ENCODE assay signal across 1 cellular context in the genomic region with DNA sequence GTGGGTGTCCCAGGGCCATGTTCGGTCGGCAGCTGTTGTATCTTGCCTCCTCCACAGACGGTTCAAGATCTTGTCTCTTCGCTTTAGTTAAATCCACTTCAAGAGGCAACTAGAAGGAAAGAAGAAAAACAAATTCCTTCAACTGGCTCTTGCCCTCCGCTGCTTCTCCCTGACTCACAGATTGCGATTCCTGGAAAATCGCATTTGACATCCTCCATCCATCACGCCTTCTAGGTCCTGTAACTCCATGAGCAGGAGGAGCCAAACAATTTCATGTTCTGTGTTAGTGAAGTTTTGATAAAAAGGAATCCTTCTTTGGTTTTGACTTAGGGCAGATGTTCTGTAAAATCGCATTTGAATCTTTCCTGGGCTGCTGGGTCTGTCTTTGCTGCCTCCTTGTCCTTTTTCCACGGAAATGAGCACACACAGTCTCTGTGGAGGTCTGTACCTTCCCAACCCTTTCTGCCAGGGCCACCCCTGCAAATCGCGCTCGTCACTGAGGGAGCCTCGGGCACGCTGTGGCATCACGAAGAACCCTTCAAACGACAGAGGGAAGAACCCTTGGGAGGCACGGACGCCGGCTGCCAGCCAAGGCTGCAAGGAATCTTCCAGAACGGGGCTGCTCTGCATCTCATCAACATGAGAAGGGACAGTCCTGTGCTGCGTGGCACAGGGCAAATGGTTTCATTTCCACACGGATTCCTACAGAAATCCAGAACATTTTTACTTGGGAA.
TF ChIP-seq lines count a peak whose summit lies in the region.

No MANE protein-coding gene starts in this region.

TF ChIP-seq in H1, 55 proteins besides CTCF, POLR2A, EP300 and RAD21:
- no peak for TF ChIP-seq SAP30 (IDR thresholded peaks at IDR 0.05; ENCODE audit: insufficient read depth, insufficient replicate concordance, low read length)
- TF ChIP-seq CEBPB (IDR thresholded peaks at IDR 0.05; ENCODE audit: low read depth, low read length): no peak
- TF ChIP-seq SIX5 (IDR thresholded peaks at IDR 0.05; ENCODE audit: low read depth, low read length): no peak
- TF ChIP-seq FOSL1 (IDR thresholded peaks at IDR 0.05; ENCODE audit: insufficient read depth, low read depth, low read length): no peak
- no peak for TF ChIP-seq SRF (IDR thresholded peaks at IDR 0.05; ENCODE audit: low read depth, low read length)
- TF ChIP-seq CBX5 (IDR thresholded peaks at IDR 0.05; ENCODE audit: low read depth, low read length): no peak
- TF ChIP-seq EGR1 (IDR thresholded peaks at IDR 0.05; ENCODE audit: borderline replicate concordance, low read depth, low read length): no peak
- TF ChIP-seq, protein P1, sequence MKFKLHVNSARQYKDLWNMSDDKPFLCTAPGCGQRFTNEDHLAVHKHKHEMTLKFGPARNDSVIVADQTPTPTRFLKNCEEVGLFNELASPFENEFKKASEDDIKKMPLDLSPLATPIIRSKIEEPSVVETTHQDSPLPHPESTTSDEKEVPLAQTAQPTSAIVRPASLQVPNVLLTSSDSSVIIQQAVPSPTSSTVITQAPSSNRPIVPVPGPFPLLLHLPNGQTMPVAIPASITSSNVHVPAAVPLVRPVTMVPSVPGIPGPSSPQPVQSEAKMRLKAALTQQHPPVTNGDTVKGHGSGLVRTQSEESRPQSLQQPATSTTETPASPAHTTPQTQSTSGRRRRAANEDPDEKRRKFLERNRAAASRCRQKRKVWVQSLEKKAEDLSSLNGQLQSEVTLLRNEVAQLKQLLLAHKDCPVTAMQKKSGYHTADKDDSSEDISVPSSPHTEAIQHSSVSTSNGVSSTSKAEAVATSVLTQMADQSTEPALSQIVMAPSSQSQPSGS (IDR thresholded peaks at IDR 0.05; ENCODE audit: low read length): no peak
- no peak for TF ChIP-seq TCF12 (IDR thresholded peaks at IDR 0.05; ENCODE audit: low read depth, low read length)
- TF ChIP-seq YY1 (IDR thresholded peaks at IDR 0.05; ENCODE audit: low read depth, low read length): no peak
- TF ChIP-seq EZH2 (IDR thresholded peaks at IDR 0.05; ENCODE audit: low read depth, low read length, severe bottlenecking): no peak
- TF ChIP-seq ASH2L (IDR thresholded peaks at IDR 0.05; ENCODE audit: low read length): no peak
- no peak for TF ChIP-seq HDAC6 (IDR thresholded peaks at IDR 0.05; ENCODE audit: low read depth, low read length)
- TF ChIP-seq POU5F1 (IDR thresholded peaks at IDR 0.05; ENCODE audit: low read depth, low read length): no peak
- TF ChIP-seq CTBP2 (IDR thresholded peaks at IDR 0.05; ENCODE audit: borderline replicate concordance, insufficient read depth, insufficient read length, low read length): no peak
- TF ChIP-seq, protein P2, sequence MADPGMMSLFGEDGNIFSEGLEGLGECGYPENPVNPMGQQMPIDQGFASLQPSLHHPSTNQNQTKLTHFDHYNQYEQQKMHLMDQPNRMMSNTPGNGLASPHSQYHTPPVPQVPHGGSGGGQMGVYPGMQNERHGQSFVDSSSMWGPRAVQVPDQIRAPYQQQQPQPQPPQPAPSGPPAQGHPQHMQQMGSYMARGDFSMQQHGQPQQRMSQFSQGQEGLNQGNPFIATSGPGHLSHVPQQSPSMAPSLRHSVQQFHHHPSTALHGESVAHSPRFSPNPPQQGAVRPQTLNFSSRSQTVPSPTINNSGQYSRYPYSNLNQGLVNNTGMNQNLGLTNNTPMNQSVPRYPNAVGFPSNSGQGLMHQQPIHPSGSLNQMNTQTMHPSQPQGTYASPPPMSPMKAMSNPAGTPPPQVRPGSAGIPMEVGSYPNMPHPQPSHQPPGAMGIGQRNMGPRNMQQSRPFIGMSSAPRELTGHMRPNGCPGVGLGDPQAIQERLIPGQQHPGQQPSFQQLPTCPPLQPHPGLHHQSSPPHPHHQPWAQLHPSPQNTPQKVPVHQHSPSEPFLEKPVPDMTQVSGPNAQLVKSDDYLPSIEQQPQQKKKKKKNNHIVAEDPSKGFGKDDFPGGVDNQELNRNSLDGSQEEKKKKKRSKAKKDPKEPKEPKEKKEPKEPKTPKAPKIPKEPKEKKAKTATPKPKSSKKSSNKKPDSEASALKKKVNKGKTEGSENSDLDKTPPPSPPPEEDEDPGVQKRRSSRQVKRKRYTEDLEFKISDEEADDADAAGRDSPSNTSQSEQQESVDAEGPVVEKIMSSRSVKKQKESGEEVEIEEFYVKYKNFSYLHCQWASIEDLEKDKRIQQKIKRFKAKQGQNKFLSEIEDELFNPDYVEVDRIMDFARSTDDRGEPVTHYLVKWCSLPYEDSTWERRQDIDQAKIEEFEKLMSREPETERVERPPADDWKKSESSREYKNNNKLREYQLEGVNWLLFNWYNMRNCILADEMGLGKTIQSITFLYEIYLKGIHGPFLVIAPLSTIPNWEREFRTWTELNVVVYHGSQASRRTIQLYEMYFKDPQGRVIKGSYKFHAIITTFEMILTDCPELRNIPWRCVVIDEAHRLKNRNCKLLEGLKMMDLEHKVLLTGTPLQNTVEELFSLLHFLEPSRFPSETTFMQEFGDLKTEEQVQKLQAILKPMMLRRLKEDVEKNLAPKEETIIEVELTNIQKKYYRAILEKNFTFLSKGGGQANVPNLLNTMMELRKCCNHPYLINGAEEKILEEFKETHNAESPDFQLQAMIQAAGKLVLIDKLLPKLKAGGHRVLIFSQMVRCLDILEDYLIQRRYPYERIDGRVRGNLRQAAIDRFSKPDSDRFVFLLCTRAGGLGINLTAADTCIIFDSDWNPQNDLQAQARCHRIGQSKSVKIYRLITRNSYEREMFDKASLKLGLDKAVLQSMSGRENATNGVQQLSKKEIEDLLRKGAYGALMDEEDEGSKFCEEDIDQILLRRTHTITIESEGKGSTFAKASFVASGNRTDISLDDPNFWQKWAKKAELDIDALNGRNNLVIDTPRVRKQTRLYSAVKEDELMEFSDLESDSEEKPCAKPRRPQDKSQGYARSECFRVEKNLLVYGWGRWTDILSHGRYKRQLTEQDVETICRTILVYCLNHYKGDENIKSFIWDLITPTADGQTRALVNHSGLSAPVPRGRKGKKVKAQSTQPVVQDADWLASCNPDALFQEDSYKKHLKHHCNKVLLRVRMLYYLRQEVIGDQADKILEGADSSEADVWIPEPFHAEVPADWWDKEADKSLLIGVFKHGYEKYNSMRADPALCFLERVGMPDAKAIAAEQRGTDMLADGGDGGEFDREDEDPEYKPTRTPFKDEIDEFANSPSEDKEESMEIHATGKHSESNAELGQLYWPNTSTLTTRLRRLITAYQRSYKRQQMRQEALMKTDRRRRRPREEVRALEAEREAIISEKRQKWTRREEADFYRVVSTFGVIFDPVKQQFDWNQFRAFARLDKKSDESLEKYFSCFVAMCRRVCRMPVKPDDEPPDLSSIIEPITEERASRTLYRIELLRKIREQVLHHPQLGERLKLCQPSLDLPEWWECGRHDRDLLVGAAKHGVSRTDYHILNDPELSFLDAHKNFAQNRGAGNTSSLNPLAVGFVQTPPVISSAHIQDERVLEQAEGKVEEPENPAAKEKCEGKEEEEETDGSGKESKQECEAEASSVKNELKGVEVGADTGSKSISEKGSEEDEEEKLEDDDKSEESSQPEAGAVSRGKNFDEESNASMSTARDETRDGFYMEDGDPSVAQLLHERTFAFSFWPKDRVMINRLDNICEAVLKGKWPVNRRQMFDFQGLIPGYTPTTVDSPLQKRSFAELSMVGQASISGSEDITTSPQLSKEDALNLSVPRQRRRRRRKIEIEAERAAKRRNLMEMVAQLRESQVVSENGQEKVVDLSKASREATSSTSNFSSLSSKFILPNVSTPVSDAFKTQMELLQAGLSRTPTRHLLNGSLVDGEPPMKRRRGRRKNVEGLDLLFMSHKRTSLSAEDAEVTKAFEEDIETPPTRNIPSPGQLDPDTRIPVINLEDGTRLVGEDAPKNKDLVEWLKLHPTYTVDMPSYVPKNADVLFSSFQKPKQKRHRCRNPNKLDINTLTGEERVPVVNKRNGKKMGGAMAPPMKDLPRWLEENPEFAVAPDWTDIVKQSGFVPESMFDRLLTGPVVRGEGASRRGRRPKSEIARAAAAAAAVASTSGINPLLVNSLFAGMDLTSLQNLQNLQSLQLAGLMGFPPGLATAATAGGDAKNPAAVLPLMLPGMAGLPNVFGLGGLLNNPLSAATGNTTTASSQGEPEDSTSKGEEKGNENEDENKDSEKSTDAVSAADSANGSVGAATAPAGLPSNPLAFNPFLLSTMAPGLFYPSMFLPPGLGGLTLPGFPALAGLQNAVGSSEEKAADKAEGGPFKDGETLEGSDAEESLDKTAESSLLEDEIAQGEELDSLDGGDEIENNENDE (IDR thresholded peaks at IDR 0.05; ENCODE audit: insufficient replicate concordance, low read length): no peak
- no peak for TF ChIP-seq PHF8 (conservative IDR thresholded peaks at IDR 0.05; ENCODE audit: low read depth, low read length)
- no peak for TF ChIP-seq RXRA (IDR thresholded peaks at IDR 0.05; ENCODE audit: insufficient read depth, low read depth, low read length)
TF ChIP-seq in H1: peak in this region for 0.
